Comparison of ENCODE assay signal across 15 cellular contexts in the genomic region with DNA sequence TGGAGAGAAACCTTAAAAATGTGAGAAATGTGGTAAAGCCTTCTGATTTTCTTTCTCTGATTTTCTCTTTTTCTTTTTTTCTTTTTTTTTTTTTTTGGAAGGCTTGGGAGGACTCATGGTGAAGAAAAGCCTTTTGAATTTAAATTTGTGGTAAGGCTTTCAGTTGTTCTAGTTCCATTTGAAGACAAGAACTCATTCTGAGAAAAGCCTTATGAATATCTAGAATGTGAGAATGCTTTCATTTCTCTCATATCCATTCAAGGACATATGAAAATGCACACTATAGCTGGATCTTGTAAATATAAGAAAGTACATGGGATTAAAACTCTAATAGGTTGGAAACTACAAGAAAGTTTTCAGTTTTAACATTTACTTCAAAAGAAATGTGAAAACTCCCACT.
A peak's percentile ranks its signal among the peaks of the same experiment; 100 is the strongest.
DNase-seq lines count a peak whose midpoint lies in the region; ATAC-seq, FAIRE-seq and TF ChIP-seq lines count a peak whose summit lies in the region.
"Had no signal": no experiment of that assay in that cellular context is flagged by ENCODE, and none has a peak within 500 bp of the region (broad histone marks: within the 10 kb centered on the region; RNA-seq: fewer than 3 reads in every experiment).

No MANE protein-coding gene starts in this region.

- ATAC-seq in GM18868 (IDR thresholded peaks at IDR 0.05; ENCODE audit: unreplicated experiment) (peak; percentile 36), HG02798 (IDR thresholded peaks at IDR 0.05; ENCODE audit: poor library complexity, unreplicated experiment) (peak; percentile 39), HG03432 (IDR thresholded peaks at IDR 0.05; ENCODE audit: unreplicated experiment) (peak; percentile 63), HG02571 (IDR thresholded peaks at IDR 0.05; ENCODE audit: unreplicated experiment) (no peak)
- ATAC-seq: CD8-positive, alpha-beta T cell had no signal

- DNase-seq in D721Med (ENCODE audit: insufficient read length, low spot score) (no peak), AG08395 (ENCODE audit: low spot score) (no peak), cerebellum (ENCODE audit: low spot score) (no peak)
- DNase-seq: BE2C; CD8-positive, alpha-beta T cell; COR-L47; DND-41; GDM1; HCEC 1CT; HFFc6 had no signal

- no peak for TF ChIP-seq CTCF in D721Med (IDR thresholded peaks at IDR 0.05; ENCODE audit: insufficient read depth, missing control alignments)

- no peak for FAIRE-seq in D721Med (lab: Jason Lieb, UNC)
- FAIRE-seq: A204.1 had no signal
